ENCODE assay signal across 14 cellular contexts in genomic region chr2:147025611-147026010, GRCh38.
DNase-seq lines count a peak whose midpoint lies in the region; ATAC-seq and TF ChIP-seq lines count a peak whose summit lies in the region.
"Had no signal": no experiment of that assay in that cellular context is flagged by ENCODE, and none has a peak within 500 bp of the region (broad histone marks: within the 10 kb centered on the region; RNA-seq: fewer than 3 reads in every experiment).

No MANE protein-coding gene starts in this region.

- peaks cover 6% of the 10 kb centered on the region for H3K4me1 Mint-ChIP-seq in WTC11
- H3K4me1 Mint-ChIP-seq: activated CD4-positive, alpha-beta memory T cell treated with anti-CD3 and anti-CD28 coated beads, Interleukin-2, amount 10 ng/mL, durations not matched to agents 7 days and 5 days had no signal

- ATAC-seq in omental fat pad (ENCODE audit: low FRiP score) (peak; percentile 29), WTC11 (no peak), GM21423 (IDR thresholded peaks at IDR 0.05; ENCODE audit: unreplicated experiment) (no peak)
- ATAC-seq: left colon had no signal

- H3K4me1 ChIP-seq in vagina: peaks cover 31% of the 10 kb centered on the region

- no peak overlapping the region for H3K27ac ChIP-seq in vagina
- H3K27ac ChIP-seq: tibial nerve had no signal

- no peaks in the 10 kb centered on the region for H3K27me3 Mint-ChIP-seq in WTC11 (ENCODE audit: low read depth)

- POLR2A ChIA-PET in WTC11 (lab: Charles Lee): no interaction called here

- CTCF ChIA-PET in WTC11 (lab: Charles Lee): no interaction called here

- H3K27me3 ChIP-seq in vagina: no peaks in the 10 kb centered on the region
- H3K27me3 ChIP-seq: BLaER1 treated with 17β-estradiol and CSF1 and Interleukin-3, amounts not matched to agents 10 nM and 100 nM; tibial nerve had no signal

- no peaks in the 10 kb centered on the region for H3K36me3 ChIP-seq in vagina
- H3K36me3 ChIP-seq: BLaER1 treated with 17β-estradiol and CSF1 and Interleukin-3, amounts not matched to agents 10 nM and 100 nM; tibial nerve had no signal

- no peaks in the 10 kb centered on the region for H3K9me3 ChIP-seq in vagina

- no peak overlapping the region for H3K27ac Mint-ChIP-seq in WTC11
- H3K27ac Mint-ChIP-seq: activated CD4-positive, alpha-beta memory T cell treated with anti-CD3 and anti-CD28 coated beads, Interleukin-2, amount 10 ng/mL, durations not matched to agents 7 days and 5 days had no signal

- H3K4me3 ChIP-seq in epithelial cell of esophagus (ENCODE audit: low read length) (no peak overlapping the region), vagina (no peak overlapping the region)
- H3K4me3 ChIP-seq: BLaER1 treated with 17β-estradiol and CSF1 and Interleukin-3, amounts not matched to agents 10 nM and 100 nM; tibial nerve had no signal

- intact Hi-C loops in vagina (cut with DNase I): no loop called here

- TF ChIP-seq CTCF in AG09319 (IDR thresholded peaks at IDR 0.05; ENCODE audit: low read depth, low read length): no peak
- TF ChIP-seq CTCF in epithelial cell of esophagus (IDR thresholded peaks at IDR 0.05; ENCODE audit: insufficient read depth, low read depth, low read length, missing control alignments): no peak
- no peak for TF ChIP-seq CTCF in omental fat pad (IDR thresholded peaks at IDR 0.05)
- no peak for TF ChIP-seq CTCF in vagina (IDR thresholded peaks at IDR 0.05)
- no peak for TF ChIP-seq CTCF in WTC11 (IDR thresholded peaks at IDR 0.05)

- H3K4me3 Mint-ChIP-seq in WTC11: no peak overlapping the region
- H3K4me3 Mint-ChIP-seq: activated CD4-positive, alpha-beta memory T cell treated with anti-CD3 and anti-CD28 coated beads, Interleukin-2, amount 10 ng/mL, durations not matched to agents 7 days and 5 days had no signal

- no peak for TF ChIP-seq POLR2A in vagina (IDR thresholded peaks at IDR 0.05)

- H3K9me3 Mint-ChIP-seq in WTC11: peaks cover 42% of the 10 kb centered on the region

- DNase-seq in AG09319 (ENCODE audit: extremely low read depth, low read depth): peak; percentile 84
- peak; percentile 25 for DNase-seq in M059J (ENCODE audit: low read depth)
- peak; percentile 13 for DNase-seq in epithelial cell of esophagus (ENCODE audit: low read depth)
- DNase-seq in omental fat pad (ENCODE audit: low spot score): no peak
- no peak for DNase-seq in vagina (ENCODE audit: extremely low spot score in 2 of 2)
- DNase-seq in NCI-H2227 (lab: John Stamatoyannopoulos, UW; ENCODE audit: unreplicated experiment): no peak
- DNase-seq in WTC11 (ENCODE audit: low spot score): no peak
- DNase-seq: activated CD4-positive, alpha-beta memory T cell treated with anti-CD3 and anti-CD28 coated beads, Interleukin-2, amount 10 ng/mL, durations not matched to agents 7 days and 5 days; GOT3; left colon; NCI-H2107 had no signal

- H3K36me3 Mint-ChIP-seq in WTC11: peaks cover 28% of the 10 kb centered on the region

TF ChIP-seq in WTC11, 78 proteins besides CTCF, POLR2A, EP300 and RAD21:
- TF ChIP-seq MAX (CRISPR knock-in tag; IDR thresholded peaks at IDR 0.05) (no peak), ATF3 (CRISPR knock-in tag; conservative IDR thresholded peaks at IDR 0.05) (no peak), AR (CRISPR knock-in tag; IDR thresholded peaks at IDR 0.05) (no peak), ZNF219 (CRISPR knock-in tag; IDR thresholded peaks at IDR 0.05; ENCODE audit: borderline replicate concordance) (no peak), TCF7 (CRISPR knock-in tag; IDR thresholded peaks at IDR 0.05; ENCODE audit: low read depth) (no peak), ZNF512 (CRISPR knock-in tag; IDR thresholded peaks at IDR 0.05; ENCODE audit: borderline replicate concordance) (no peak), ERG (CRISPR knock-in tag; IDR thresholded peaks at IDR 0.05) (no peak)

Comparison
In these comparisons a context has a peak if more than half of its experiments do, and no peak if none do; other contexts are left out.
1. DNase-seq: peak in AG09319 (single experiment), M059J (single experiment) and epithelial cell of esophagus (single experiment); none in omental fat pad (single experiment), vagina (0 of 2), NCI-H2227 (single experiment) and WTC11 (single experiment).